18 cellular contexts compared by ENCODE assay signal in the genomic region with DNA sequence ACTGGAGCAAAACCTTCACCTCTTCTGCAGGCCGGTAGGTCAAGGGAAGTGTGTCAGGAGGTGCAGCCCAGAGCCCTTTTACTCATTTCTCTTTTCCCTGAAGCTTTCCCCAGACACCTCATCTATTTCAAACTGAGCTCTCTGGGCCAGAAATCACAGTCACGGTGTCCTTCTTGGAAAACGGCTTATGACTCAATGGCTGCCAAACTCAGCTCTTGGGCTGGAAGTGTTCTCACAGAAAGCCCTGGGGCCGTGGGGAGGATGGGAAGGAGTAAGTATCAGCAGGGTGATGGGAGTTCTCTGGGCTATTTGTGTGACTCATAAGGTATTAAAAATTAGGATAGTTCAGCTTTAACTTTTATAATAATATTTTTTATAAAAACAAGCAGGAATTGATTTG.
DNase-seq lines count a peak whose midpoint lies in the region; ATAC-seq, FAIRE-seq and TF ChIP-seq lines count a peak whose summit lies in the region.
"Had no signal": no experiment of that assay in that cellular context is flagged by ENCODE, and none has a peak within 500 bp of the region (broad histone marks: within the 10 kb centered on the region; RNA-seq: fewer than 3 reads in every experiment).

No MANE protein-coding gene starts in this region.

- H3K27ac ChIP-seq in vagina: no peak overlapping the region
- H3K27ac ChIP-seq: gastrocnemius medialis had no signal

- TF ChIP-seq CTCF in epithelial cell of esophagus (IDR thresholded peaks at IDR 0.05; ENCODE audit: insufficient read depth, low read depth, low read length, missing control alignments) (no peak), nephron (IDR thresholded peaks at IDR 0.05; ENCODE audit: unreplicated experiment in 3 of 3) (no peak), vagina (IDR thresholded peaks at IDR 0.05) (no peak)

- H3K27me3 Mint-ChIP-seq in nephron (ENCODE audit: low read depth): peaks cover 4% of the 10 kb centered on the region
- no peaks in the 10 kb centered on the region for H3K27me3 Mint-ChIP-seq in T-helper 2 cell treated with Interferon-gamma antibody and Interleukin-4, amounts not matched to agents 5 μg/mL and 100 μg/mL, for 36 hours (ENCODE audit: low read depth)

- peak; percentile 27 for DNase-seq in AG08396 (ENCODE audit: low spot score)
- peak; percentile 23 for DNase-seq in HTR-8/SVneo (ENCODE audit: insufficient read length, low spot score)
- DNase-seq in epithelial cell of esophagus (ENCODE audit: low read depth): peak; percentile 87
- DNase-seq in vagina (ENCODE audit: extremely low spot score in 2 of 2): no peak
- no peak for DNase-seq in anterior cingulate cortex (lab: John Stamatoyannopoulos, UW)
- no peak for DNase-seq in T-helper 2 cell treated with Interferon-gamma antibody and Interleukin-4, amounts not matched to agents 5 μg/mL and 100 μg/mL, for 36 hours (ENCODE audit: low spot score)
- DNase-seq: activated CD4-positive, alpha-beta T cell treated with anti-CD3 and anti-CD28 coated beads, Interleukin-2, amount 50 U/mL, for 48 hours; activated gamma-delta T cell; gastrocnemius medialis; kidney glomerular epithelial cell; NCI-H2029 treated with DMSO at 0.1 percent for 48 hours; stimulated activated CD4-positive, alpha-beta T cell treated with anti-CD3 and anti-CD28 coated beads, Interleukin-15, amount 100 ng/mL, for 24 hours; T-cell had no signal

- peak overlapping the region in 2 of 3 experiments; percentile 81 for H3K27ac Mint-ChIP-seq in nephron
- H3K27ac Mint-ChIP-seq in T-helper 2 cell treated with Interferon-gamma antibody and Interleukin-4, amounts not matched to agents 5 μg/mL and 100 μg/mL, for 36 hours: no peak overlapping the region
- H3K27ac Mint-ChIP-seq: T-cell had no signal

- H3K27me3 ChIP-seq in vagina: no peaks in the 10 kb centered on the region
- H3K27me3 ChIP-seq: gastrocnemius medialis had no signal

- H3K9me3 Mint-ChIP-seq in nephron: peaks cover 10% of the 10 kb centered on the region
- H3K9me3 Mint-ChIP-seq in T-helper 2 cell treated with Interferon-gamma antibody and Interleukin-4, amounts not matched to agents 5 μg/mL and 100 μg/mL, for 36 hours: no peaks in the 10 kb centered on the region

- peaks cover 8% of the 10 kb centered on the region for H3K4me1 ChIP-seq in vagina

- peaks cover 14% of the 10 kb centered on the region for H3K4me1 Mint-ChIP-seq in nephron
- peaks cover 3% of the 10 kb centered on the region for H3K4me1 Mint-ChIP-seq in T-helper 2 cell treated with Interferon-gamma antibody and Interleukin-4, amounts not matched to agents 5 μg/mL and 100 μg/mL, for 36 hours (ENCODE audit: low read depth)

- H3K36me3 Mint-ChIP-seq in nephron (ENCODE audit: low read depth): peaks cover under 1% of the 10 kb centered on the region
- no peaks in the 10 kb centered on the region for H3K36me3 Mint-ChIP-seq in T-helper 2 cell treated with Interferon-gamma antibody and Interleukin-4, amounts not matched to agents 5 μg/mL and 100 μg/mL, for 36 hours (ENCODE audit: low read depth)
- H3K36me3 Mint-ChIP-seq: T-cell had no signal

- no peaks in the 10 kb centered on the region for H3K9me3 ChIP-seq in vagina
- H3K9me3 ChIP-seq: gastrocnemius medialis had no signal

- no peaks in the 10 kb centered on the region for H3K36me3 ChIP-seq in vagina
- H3K36me3 ChIP-seq: gastrocnemius medialis had no signal

- intact Hi-C loops in vagina (cut with DNase I): no loop called here

- no peak for ATAC-seq in GM18502 (IDR thresholded peaks at IDR 0.05; ENCODE audit: poor library complexity, unreplicated experiment)
- ATAC-seq: gastrocnemius medialis, T-cell had no signal

- H3K4me3 ChIP-seq in epithelial cell of esophagus (ENCODE audit: low read length) (no peak overlapping the region), vagina (no peak overlapping the region)
- H3K4me3 ChIP-seq: gastrocnemius medialis had no signal

- TF ChIP-seq POLR2A in vagina (IDR thresholded peaks at IDR 0.05): no peak

- no peak for FAIRE-seq in HTR-8/SVneo (lab: Jason Lieb, UNC)
- FAIRE-seq: colon, G401.6, urothelium cell line had no signal

- H3K4me3 Mint-ChIP-seq in nephron: no peak overlapping the region
- no peak overlapping the region for H3K4me3 Mint-ChIP-seq in T-helper 2 cell treated with Interferon-gamma antibody and Interleukin-4, amounts not matched to agents 5 μg/mL and 100 μg/mL, for 36 hours
- H3K4me3 Mint-ChIP-seq: T-cell had no signal

Comparison
In these comparisons a context has a peak if more than half of its experiments do, and no peak if none do; other contexts are left out.
1. DNase-seq: peak in AG08396 (single experiment), HTR-8/SVneo (single experiment) and epithelial cell of esophagus (single experiment); none in vagina (0 of 2), anterior cingulate cortex (0 of 58) and T-helper 2 cell treated with Interferon-gamma antibody and Interleukin-4, amounts not matched to agents 5 μg/mL and 100 μg/mL, for 36 hours (single experiment).